ENCODE assay signal across 1 cellular context in genomic region chr5:88889165-88890069, GRCh38.
TF ChIP-seq lines count a peak whose summit lies in the region.

No MANE protein-coding gene starts in this region.

TF ChIP-seq in IMR-90, 13 proteins besides CTCF, POLR2A, EP300 and RAD21:
- TF ChIP-seq USF2 (IDR thresholded peaks at IDR 0.05; ENCODE audit: low read depth, low read length) (no peak), CEBPB (IDR thresholded peaks at IDR 0.05; ENCODE audit: low read depth, low read length) (no peak), BHLHE40 (IDR thresholded peaks at IDR 0.05; ENCODE audit: low read depth, low read length) (no peak), ELK1 (IDR thresholded peaks at IDR 0.05; ENCODE audit: borderline replicate concordance, low read depth, low read length) (no peak), MXI1 (IDR thresholded peaks at IDR 0.05; ENCODE audit: borderline replicate concordance, low read depth, low read length) (no peak), RFX5 (IDR thresholded peaks at IDR 0.05; ENCODE audit: low read depth, low read length) (no peak), MAZ (IDR thresholded peaks at IDR 0.05; ENCODE audit: borderline replicate concordance, low read depth, low read length) (no peak), NFE2L2 (IDR thresholded peaks at IDR 0.05; ENCODE audit: low read depth, low read length) (no peak), RCOR1 (IDR thresholded peaks at IDR 0.05; ENCODE audit: insufficient replicate concordance, low read length) (no peak), FOS (IDR thresholded peaks at IDR 0.05; ENCODE audit: low read depth, low read length) (no peak), CHD1 (IDR thresholded peaks at IDR 0.05; ENCODE audit: low read depth, low read length) (no peak), SMC3 (IDR thresholded peaks at IDR 0.05; ENCODE audit: low read depth, low read length) (no peak), MAFK (IDR thresholded peaks at IDR 0.05; ENCODE audit: low read depth, low read length) (no peak)
